1 cellular context compared by ENCODE assay signal in genomic region chr3:129039271-129040038, GRCh38.
TF ChIP-seq lines count a peak whose summit lies in the region.

No MANE protein-coding gene starts in this region.

TF ChIP-seq in HEK293, 187 proteins besides CTCF, POLR2A, EP300 and RAD21 (continued from another document):
- TF ChIP-seq PRDM6 (tag by site-specific recombination; IDR thresholded peaks at IDR 0.05) (no peak), PRDM4 (tag by site-specific recombination; IDR thresholded peaks at IDR 0.05) (no peak), ZNF10 (tag by site-specific recombination; IDR thresholded peaks at IDR 0.05) (peak; percentile 50; the same call in 1 of the 2 replicates), ZNF600 (tag by site-specific recombination; IDR thresholded peaks at IDR 0.05) (0 out of 2 replicates have a peak, but pooled peaks have one; percentile 17), ZNF2 (tag by site-specific recombination; IDR thresholded peaks at IDR 0.05) (no peak), ZNF391 (tag by site-specific recombination; IDR thresholded peaks at IDR 0.05; ENCODE audit: borderline replicate concordance, low read depth) (no peak), ZNF48 (tag by site-specific recombination; IDR thresholded peaks at IDR 0.05) (no peak), ZNF529 (tag by site-specific recombination; IDR thresholded peaks at IDR 0.05; ENCODE audit: insufficient replicate concordance) (no peak), ZNF660 (tag by site-specific recombination; IDR thresholded peaks at IDR 0.05) (peak; percentile 48; the same call in 1 of the 2 replicates), ZNF639 (tag by site-specific recombination; IDR thresholded peaks at IDR 0.05) (no peak), OSR2 (tag by site-specific recombination; IDR thresholded peaks at IDR 0.05) (no peak), ZSCAN5A (tag by site-specific recombination; IDR thresholded peaks at IDR 0.05) (no peak), ZNF311 (tag by site-specific recombination; IDR thresholded peaks at IDR 0.05; ENCODE audit: borderline replicate concordance) (no peak)
